Comparison of ENCODE assay signal across 8 cellular contexts in genomic region chr11:125123947-125124633, GRCh38. TPM values are rescaled to one million over a fixed set of nuclear protein-coding genes. Genes with fewer than 3 reads are reported as not detected.
DNase-seq lines count a peak whose midpoint lies in the region; ATAC-seq, FAIRE-seq and TF ChIP-seq lines count a peak whose summit lies in the region.

No MANE protein-coding gene starts in this region.

- intact Hi-C loops in OCI-LY7 (cut with micrococcal nuclease; ENCODE audit: unreplicated experiment): no loop called here
- intact Hi-C loops in kidney (cut with DNase I): no loop called here

- no peak for FAIRE-seq in kidney (lab: Jason Lieb, UNC)

- no peaks in the 10 kb centered on the region for H3K79me2 ChIP-seq in OCI-LY7 (ENCODE audit: insufficient read depth, low read depth, low read length)

- TF ChIP-seq CTCF in AG04449 (IDR thresholded peaks at IDR 0.05; ENCODE audit: insufficient read depth, low read length, missing control alignments): peak; percentile 41
- TF ChIP-seq CTCF in GM12875 (IDR thresholded peaks at IDR 0.05; ENCODE audit: borderline replicate concordance, insufficient read depth, low read depth, low read length): peak; percentile 64
- peak; percentile 89 for TF ChIP-seq CTCF in OCI-LY7 (conservative IDR thresholded peaks at IDR 0.05; ENCODE audit: low read length)
- TF ChIP-seq CTCF in astrocyte of the spinal cord (IDR thresholded peaks at IDR 0.05; ENCODE audit: low read depth, low read length): peak; percentile 69
- peak; percentile 36 for TF ChIP-seq CTCF in kidney (IDR thresholded peaks at IDR 0.05; ENCODE audit: borderline replicate concordance, extremely low read depth, insufficient read depth)

- in situ Hi-C loops in astrocyte of the spinal cord (cut with HindIII; ENCODE audit: low sequenced_read_pairs): no loop called here

- H3K36me3 ChIP-seq in OCI-LY7 (ENCODE audit: insufficient read depth, low read length): no peaks in the 10 kb centered on the region
- H3K36me3 ChIP-seq in kidney (ENCODE audit: control insufficient read depth in 1 of 2, insufficient read depth in 2 of 2, low read length in 2 of 2): no peaks in the 10 kb centered on the region

- H3K4me3 ChIP-seq in AG04449 (ENCODE audit: low read depth, low read length) (no peak overlapping the region), GM12875 (ENCODE audit: low read depth, low read length) (no peak overlapping the region), OCI-LY7 (ENCODE audit: low read depth, low read length, poor library complexity, severe bottlenecking) (peak overlapping the region; percentile 32), astrocyte of the spinal cord (ENCODE audit: low read depth, low read length) (no peak overlapping the region), kidney (ENCODE audit: low read length in 2 of 2) (peak overlapping the region in 1 of 2 donors; percentile 11)

- CTCF ChIA-PET in AG04449 (lab: Yijun Ruan, JAX): interaction anchor here (0.8 to 3.8 kb wide), 16 partner anchors 8 to 299 kb away, joined by 3 to 29 read pairs (median 6); partner anchors contain the start of gene TMEM218
- CTCF ChIA-PET in OCI-LY7 (lab: Charles Lee; ENCODE audit: unreplicated experiment): interaction anchor here (0.9 to 3.3 kb wide), 4 partner anchors 11 to 52 kb away, joined by 3 to 20 read pairs (median 4); partner anchors contain the start of gene TMEM218

- no peak for DNase-seq in AG04449 (ENCODE audit: low read depth, low spot score)
- DNase-seq in OCI-LY7 (ENCODE audit: low spot score): peak; percentile 78
- DNase-seq in astrocyte of the spinal cord (ENCODE audit: low read depth, low spot score): peak; percentile 73
- DNase-seq in kidney: peak; percentile 77
- peak; percentile 11 for DNase-seq in stimulated activated CD8-positive, alpha-beta memory T cell treated with anti-CD3 and anti-CD28 coated beads, Interleukin-7, amount 100 ng/mL, for 24 hours (ENCODE audit: low read depth)
- DNase-seq in hepatic stellate cell (ENCODE audit: low spot score): no peak

- POLR2A ChIA-PET in AG04449 (lab: Yijun Ruan, JAX): interaction anchor here (1.2 kb wide), 1 partner anchor 12 kb away, joined by 3 read pairs; the partner anchor contains the start of gene TMEM218
- POLR2A ChIA-PET in OCI-LY7 (lab: Charles Lee): interaction anchor here (0.6 to 1.9 kb wide), 11 partner anchors 8 to 1947 kb away, joined by 3 to 19 read pairs (median 5); partner anchors contain the start of genes CCDC15 and TMEM218

- H3K4me2 ChIP-seq in OCI-LY7 (ENCODE audit: low read length): peak overlapping the region; percentile 49

- H2AFZ ChIP-seq in OCI-LY7 (ENCODE audit: low read length): peak overlapping the region; percentile 99

- BruUV-seq in OCI-LY7 (replicated peaks; lab: Mats Ljungman, UMichigan): no TSS peak

- H3K4me1 ChIP-seq in OCI-LY7 (ENCODE audit: insufficient read depth, low read length, poor library complexity, severe bottlenecking) (peaks cover 4% of the 10 kb centered on the region), kidney (ENCODE audit: control insufficient read depth in 1 of 2, insufficient read depth in 1 of 2, low read depth in 1 of 2, low read length in 2 of 2) (peaks cover 0 to 2% of the 10 kb centered on the region in 2 donors)

- no peak overlapping the region for H3K27ac ChIP-seq in OCI-LY7 (ENCODE audit: low read depth, low read length, poor library complexity, severe bottlenecking)
- H3K27ac ChIP-seq in kidney (ENCODE audit: low read depth in 2 of 2, low read length in 2 of 2): no peak overlapping the region

- no peak overlapping the region for H3K9ac ChIP-seq in kidney (ENCODE audit: low read length in 2 of 2)

- H4K20me1 ChIP-seq in OCI-LY7 (ENCODE audit: insufficient read depth, low read length): no peaks in the 10 kb centered on the region

- H3K9me3 ChIP-seq in OCI-LY7 (ENCODE audit: low read length) (peaks cover 8% of the 10 kb centered on the region; the same call in 1 of the 2 replicates), kidney (ENCODE audit: control insufficient read depth in 1 of 2, low read length in 2 of 2) (no peaks in the 10 kb centered on the region)

- no peaks in the 10 kb centered on the region for H3K9me2 ChIP-seq in OCI-LY7 (ENCODE audit: insufficient read depth, low read length)

- ATAC-seq in HG03354 (IDR thresholded peaks at IDR 0.05; ENCODE audit: poor library complexity, severe bottlenecking, unreplicated experiment): peak; percentile 70

RNA-seq across cellular contexts. Expression of gene TMEM218, which starts 12.7 kb away (rescaled TPM):
- total RNA-seq in OCI-LY7 (2014; rRNA removed; shearing (Covaris generic)): 19.6 and 28.1 TPM in 2 replicates
- total RNA-seq in OCI-LY7 (2022): 24.4 and 25.4 TPM in 2 replicates
- 22.9 TPM for total RNA-seq in kidney
- 33.4 TPM for polyA plus RNA-seq in kidney (ENCODE audit: insufficient read depth, low read depth, low replicate concordance)

RNA-seq across cellular contexts. Expression of gene PKNOX2, which starts 40.5 kb away (rescaled TPM):
- total RNA-seq in OCI-LY7 (2014; rRNA removed; shearing (Covaris generic)): not detected in 2 replicates
- total RNA-seq in OCI-LY7 (2022): not detected in 2 replicates
- 6.0 TPM for total RNA-seq in kidney
- polyA plus RNA-seq in kidney (ENCODE audit: insufficient read depth, low read depth, low replicate concordance): 1.5 TPM

Comparison
In these comparisons a context has a peak if more than half of its experiments do, and no peak if none do; other contexts are left out.
1. DNase-seq: peak in OCI-LY7 (single experiment), astrocyte of the spinal cord (single experiment), kidney (single experiment) and stimulated activated CD8-positive, alpha-beta memory T cell treated with anti-CD3 and anti-CD28 coated beads, Interleukin-7, amount 100 ng/mL, for 24 hours (single experiment); none in AG04449 (single experiment) and hepatic stellate cell (single experiment).
2. CTCF ChIP-seq: peak in every context shown above with its lines; median percentile 89 in OCI-LY7; 69 in astrocyte of the spinal cord; 64 in GM12875; 41 in AG04449; 36 in kidney.